ENCODE assay signal across 8 cellular contexts in genomic region chr6:26103770-26104456, GRCh38. TPM values are rescaled to one million over a fixed set of nuclear protein-coding genes. Genes with fewer than 3 reads are reported as not detected.
A peak's percentile ranks its signal among the peaks of the same experiment; 100 is the strongest.
DNase-seq lines count a peak whose midpoint lies in the region; ATAC-seq and TF ChIP-seq lines count a peak whose summit lies in the region.

No MANE protein-coding gene starts in this region.

- POLR2A ChIA-PET in BJ (lab: Charles Lee) = interaction anchor here (0.5 to 1.8 kb wide), 7 partner anchors 19 to 113 kb away, joined by 3 to 28 read pairs (median 5); a partner anchor contains a TSS
- POLR2A ChIA-PET in activated CD4-positive, alpha-beta memory T cell treated with anti-CD3 and anti-CD28 coated beads for 36 hours (lab: Charles Lee) = interaction anchor here (0.6 to 3.3 kb wide), 26 partner anchors 10 to 131 kb away, joined by 3 to 95 read pairs (median 4); partner anchors contain the start of gene HFE

- TF ChIP-seq CTCF in BJ (IDR thresholded peaks at IDR 0.05; ENCODE audit: insufficient read depth, low read depth, low read length) (peak; percentile 61), dorsolateral prefrontal cortex (IDR thresholded peaks at IDR 0.05 in 54 of 56, conservative IDR thresholded peaks at IDR 0.05 in 2 of 56; ENCODE audit: low read depth in 1 of 56, partially characterized antibody in 56 of 56) (peak in 44 of 56 donors; percentile 14 to 54 (median 32)), lower leg skin (IDR thresholded peaks at IDR 0.05) (no peak)

- peak; percentile 83 for DNase-seq in BJ (ENCODE audit: low read depth)
- peak; percentile 16 for DNase-seq in GM19240 (ENCODE audit: insufficient read length, low spot score)
- peak; percentile 97 for DNase-seq in NCI-H82 (lab: John Stamatoyannopoulos, UW)
- DNase-seq in activated CD4-positive, alpha-beta memory T cell treated with anti-CD3 and anti-CD28 coated beads for 36 hours = peak; percentile 93
- peak; percentile 69 to 93 (median 87) for DNase-seq in dorsolateral prefrontal cortex
- DNase-seq in lower leg skin (ENCODE audit: low spot score in 2 of 2) = peak; percentile 92 to 98
- DNase-seq in stimulated activated CD4-positive, alpha-beta T cell treated with anti-CD3 and anti-CD28 coated beads, Interleukin-4, amount 100 ng/mL, for 48 hours (ENCODE audit: low read depth in 2 of 2) = peak; percentile 69 to 81

- no peaks in the 10 kb centered on the region for H3K9me3 Mint-ChIP-seq in activated CD4-positive, alpha-beta memory T cell treated with anti-CD3 and anti-CD28 coated beads for 36 hours

- ATAC-seq in HG03457 (IDR thresholded peaks at IDR 0.05; ENCODE audit: unreplicated experiment) = peak; percentile 75

- no peaks in the 10 kb centered on the region for H3K27me3 ChIP-seq in BJ (ENCODE audit: control insufficient read depth, insufficient read depth, low read length)
- no peaks in the 10 kb centered on the region for H3K27me3 ChIP-seq in dorsolateral prefrontal cortex

- H3K4me3 ChIP-seq in BJ (ENCODE audit: low read depth, low read length) = peak overlapping the region; percentile 43
- peak overlapping the region; percentile 41 to 86 (median 70) for H3K4me3 ChIP-seq in dorsolateral prefrontal cortex
- no peak overlapping the region for H3K4me3 ChIP-seq in lower leg skin (ENCODE audit: low read depth, poor library complexity, severe bottlenecking)

- peaks cover 3% of the 10 kb centered on the region for H3K36me3 Mint-ChIP-seq in activated CD4-positive, alpha-beta memory T cell treated with anti-CD3 and anti-CD28 coated beads for 36 hours

- H3K4me1 Mint-ChIP-seq in activated CD4-positive, alpha-beta memory T cell treated with anti-CD3 and anti-CD28 coated beads for 36 hours (ENCODE audit: low read depth) = peaks cover 18% of the 10 kb centered on the region

- H3K27me3 Mint-ChIP-seq in activated CD4-positive, alpha-beta memory T cell treated with anti-CD3 and anti-CD28 coated beads for 36 hours = peaks cover 3% of the 10 kb centered on the region

- WGBS in lower leg skin, 2 donors = 0 to 1% methylated on average over 39 of the region's 39 CpGs

- intact Hi-C loops in activated CD4-positive, alpha-beta memory T cell treated with anti-CD3 and anti-CD28 coated beads for 36 hours (cut with micrococcal nuclease) = loop anchor here (1.0 to 2.0 kb wide), 4 partner anchors 19 to 77 kb away; a partner anchor contains a TSS
- intact Hi-C loops in dorsolateral prefrontal cortex (cut with DNase I) (loop anchor here (2.0 to 10.0 kb wide), 4 partner anchors 19 to 93 kb away; a partner anchor contains a TSS), lower leg skin (cut with DNase I; ENCODE audit: low total_unique reads) (no loop called here)

- H3K36me3 ChIP-seq in BJ (ENCODE audit: control insufficient read depth, insufficient read depth, low read length) = no peaks in the 10 kb centered on the region

- peak overlapping the region in 58 of 59 donors; percentile 24 to 94 (median 84) for H3K27ac ChIP-seq in dorsolateral prefrontal cortex

- H3K27ac Mint-ChIP-seq in activated CD4-positive, alpha-beta memory T cell treated with anti-CD3 and anti-CD28 coated beads for 36 hours = peak overlapping the region; percentile 93

- CTCF ChIA-PET in BJ (lab: Yijun Ruan, JAX) = interaction anchor here (0.7 to 23.8 kb wide), 5 partner anchors 16 to 112 kb away, joined by 3 to 543 read pairs (median 4); partner anchors contain the start of gene HFE
- CTCF ChIA-PET in activated CD4-positive, alpha-beta memory T cell treated with anti-CD3 and anti-CD28 coated beads for 36 hours (lab: Charles Lee) = interaction anchor here (0.7 to 3.5 kb wide), 7 partner anchors 19 to 78 kb away, joined by 3 to 28 read pairs (median 3); a partner anchor contains a TSS

- peak in 1 of 2 donors; percentile 58 for TF ChIP-seq POLR2A in lower leg skin (IDR thresholded peaks at IDR 0.05)

- H3K4me3 Mint-ChIP-seq in activated CD4-positive, alpha-beta memory T cell treated with anti-CD3 and anti-CD28 coated beads for 36 hours = peak overlapping the region; percentile 80

RNA-seq across cellular contexts. Expression of gene HFE, which starts 16.7 kb away (rescaled TPM):
- polyA plus RNA-seq in BJ (2011; rRNA removed) = 23.5 and 24.3 TPM in 2 replicates
- polyA minus RNA-seq in BJ (2011; rRNA and poly(A)+ RNA removed) = 8.4 and 14.6 TPM in 2 replicates
- 1 to 10 TPM; 1.0 to 1.4 TPM for total RNA-seq in activated CD4-positive, alpha-beta memory T cell treated with anti-CD3 and anti-CD28 coated beads for 36 hours
- total RNA-seq in dorsolateral prefrontal cortex (1 to 10 TPM in 117 of 120 experiments, under 1 TPM in 3; 0.71 to 8.5 (median 2.6) TPM), lower leg skin (1 to 10 TPM; 4.2 to 6.8 (median 5.5) TPM)

Comparison
In these comparisons a context has a peak if more than half of its experiments do, and no peak if none do; other contexts are left out.
1. DNase-seq: peak in every context shown above with its lines; median percentile 97 in NCI-H82; 95 in lower leg skin; 93 in activated CD4-positive, alpha-beta memory T cell treated with anti-CD3 and anti-CD28 coated beads for 36 hours; 87 in dorsolateral prefrontal cortex; 83 in BJ; 75 in stimulated activated CD4-positive, alpha-beta T cell treated with anti-CD3 and anti-CD28 coated beads, Interleukin-4, amount 100 ng/mL, for 48 hours; 16 in GM19240.
2. CTCF ChIP-seq: peak in BJ (single experiment) and dorsolateral prefrontal cortex (44 of 56); none in lower leg skin (0 of 3).